7 cellular contexts compared by ENCODE assay signal in the genomic region with DNA sequence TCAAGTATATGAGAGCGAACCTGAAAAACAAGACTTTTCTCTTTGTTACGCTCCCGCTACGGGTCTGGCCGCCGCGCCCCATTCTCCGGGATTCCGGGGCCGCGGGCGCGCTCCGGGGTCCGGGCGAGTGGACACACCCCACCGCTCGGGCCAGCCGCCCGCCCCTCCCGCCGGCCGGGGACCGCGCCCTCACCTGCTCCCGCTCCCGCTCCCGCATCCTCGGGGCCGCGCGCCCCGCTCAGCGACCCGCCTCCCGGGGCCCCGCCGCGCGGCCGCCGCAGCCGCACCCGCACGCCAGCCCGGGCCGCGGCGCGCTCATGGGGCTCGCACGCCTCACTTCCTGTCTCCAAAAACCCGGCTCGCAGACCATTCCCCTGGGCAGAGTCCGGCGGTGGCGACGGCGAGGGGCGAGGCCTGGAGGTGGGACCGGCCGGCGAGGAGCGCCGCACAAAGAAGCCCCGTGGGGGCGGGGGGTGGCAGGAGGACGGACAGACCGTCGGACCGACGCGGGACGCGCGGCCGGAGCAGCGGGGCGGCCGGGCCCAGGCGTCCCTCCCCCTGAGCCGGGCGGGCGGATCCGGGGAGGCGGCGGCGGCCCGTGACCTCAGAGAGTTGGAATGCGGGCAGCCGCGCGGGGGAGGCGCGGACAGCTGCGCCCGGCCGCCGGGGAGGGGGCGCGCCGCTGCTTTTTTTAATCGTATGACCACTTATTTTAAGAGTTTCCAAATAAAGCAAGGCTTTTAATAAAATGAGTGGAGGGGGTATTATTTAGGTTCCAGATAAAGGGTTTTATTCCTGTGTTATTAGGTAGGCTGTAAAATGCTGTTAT. TPM values are rescaled to one million over a fixed set of nuclear protein-coding genes. Genes with fewer than 3 reads are reported as not detected.
DNase-seq lines count a peak whose midpoint lies in the region; TF ChIP-seq lines count a peak whose summit lies in the region.

Gene PTPN21 (minus strand): TSS at position 550 of the 829 bp plus-strand sequence. CDS start 4,590 bp downstream, outside the sequence.

- H2BK120ac ChIP-seq in H9 (ENCODE audit: low read depth, low read length, poor library complexity, severe bottlenecking): peak within 1 kb of the TSS; percentile 86

- H3K14ac ChIP-seq in H9 (ENCODE audit: insufficient read depth, low read length): peak within 1 kb of the TSS; percentile 98

- no peaks in the 10 kb centered on the region for H3K36me3 ChIP-seq in ES-I3 (ENCODE audit: insufficient read depth, low read length)
- no peaks in the 10 kb centered on the region for H3K36me3 ChIP-seq in skeletal muscle tissue (ENCODE audit: control insufficient read depth in 3 of 3, insufficient read depth in 3 of 3, low read length in 3 of 3)

- H3K79me2 ChIP-seq in H9 (ENCODE audit: insufficient read depth, low read length): no peaks in the 10 kb centered on the region

- peaks cover 25 to 26% of the 10 kb centered on the region in 2 experiments for H3K4me1 Mint-ChIP-seq in H9

- H3K4me1 ChIP-seq in ES-I3 (ENCODE audit: insufficient read depth, low read length) (peaks cover 10% of the 10 kb centered on the region), H9 (ENCODE audit: insufficient read depth, low read length) (no peaks in the 10 kb centered on the region), skeletal muscle tissue (ENCODE audit: control insufficient read depth in 3 of 3, insufficient read depth in 3 of 3, low read length in 3 of 3) (peaks cover 16 to 40% (median 33%) of the 10 kb centered on the region in 3 donors)

- peak within 1 kb of the TSS; percentile 71 to 90 (median 76) for H3K4me3 ChIP-seq in skeletal muscle tissue (ENCODE audit: low read length in 3 of 3)

- H3K27ac ChIP-seq in H9 (ENCODE audit: insufficient read length, low read depth, low read length): no peak within 1 kb of the TSS
- H3K27ac ChIP-seq in cingulate gyrus (ENCODE audit: low read depth, low read length): peak within 1 kb of the TSS; percentile 54
- H3K27ac ChIP-seq in skeletal muscle tissue (ENCODE audit: low read depth, low read length): peak within 1 kb of the TSS; percentile 79

- H2BK15ac ChIP-seq in H9 (ENCODE audit: low read depth, low read length): no peak within 1 kb of the TSS; the same call in 1 of the 2 replicates

- DNase-seq in H9: peak; percentile 77
- peak; percentile 53 for DNase-seq in RPMI8226
- DNase-seq in islet precursor cell: peak; percentile 88
- DNase-seq in NK-92 (lab: John Stamatoyannopoulos, UW; ENCODE audit: unreplicated experiment): no peak

- H3K9ac ChIP-seq in ES-I3 (ENCODE audit: low read depth, low read length) (peak within 1 kb of the TSS; percentile 67), H9 (ENCODE audit: extremely low read depth, insufficient read length, low read length) (peak within 1 kb of the TSS; percentile 86), skeletal muscle tissue (ENCODE audit: low read depth in 1 of 3, low read length in 3 of 3) (peak within 1 kb of the TSS; percentile 85 to 93 (median 86))

- no peaks in the 10 kb centered on the region for H3K79me1 ChIP-seq in H9 (ENCODE audit: insufficient read depth, low read depth, low read length, poor library complexity, severe bottlenecking)

- H3K9me3 ChIP-seq in ES-I3 (ENCODE audit: control insufficient read depth, insufficient read depth, low read length): no peaks in the 10 kb centered on the region
- H3K9me3 ChIP-seq in H9 (ENCODE audit: control insufficient read depth, low read depth, low read length): no peaks in the 10 kb centered on the region
- H3K9me3 ChIP-seq in skeletal muscle tissue (ENCODE audit: control insufficient read depth in 3 of 3, low read length in 3 of 3): no peaks in the 10 kb centered on the region

- peak within 1 kb of the TSS; percentile 89 to 92 for H3K4me3 Mint-ChIP-seq in H9

- peaks cover 13% of the 10 kb centered on the region for H3K23me2 ChIP-seq in H9 (ENCODE audit: insufficient read length, low read depth, low read length, poor library complexity, severe bottlenecking)

- H3K36me3 Mint-ChIP-seq in H9 (ENCODE audit: insufficient read depth in 1 of 3, low read depth in 3 of 3): peaks cover 0 to 6% (median 4%) of the 10 kb centered on the region in 3 experiments; a peak in 3 of 7 replicates

- H4K20me1 ChIP-seq in H9 (ENCODE audit: control insufficient read depth, insufficient read depth, insufficient read length): no peaks in the 10 kb centered on the region

- WGBS in H9 (ENCODE audit: extremely low coverage, insufficient read length, low lambda C conversion rate): no CpG with 5 or more reads among the region's 103 CpGs

- peak within 1 kb of the TSS; percentile 96 for H3K18ac ChIP-seq in H9 (ENCODE audit: insufficient read length, low read depth, low read length)

- H3K27me3 ChIP-seq in H9 (ENCODE audit: insufficient read depth, low read length) (no peaks in the 10 kb centered on the region), skeletal muscle tissue (ENCODE audit: control insufficient read depth in 3 of 3, insufficient read depth in 3 of 3, low read length in 3 of 3) (no peaks in the 10 kb centered on the region)

- no peak within 1 kb of the TSS for H2BK20ac ChIP-seq in H9 (ENCODE audit: low read depth, low read length, poor library complexity, severe bottlenecking)

- no peak within 1 kb of the TSS for H3K56ac ChIP-seq in H9 (ENCODE audit: insufficient read length, low read depth, low read length)

- H3T11ph ChIP-seq in H9 (ENCODE audit: low read length): no peak within 1 kb of the TSS

- H2BK12ac ChIP-seq in H9 (ENCODE audit: insufficient read length, low read depth, low read length): no peak within 1 kb of the TSS

- H2BK5ac ChIP-seq in H9 (ENCODE audit: insufficient read length, low read length): no peak within 1 kb of the TSS

- H3K27me3 Mint-ChIP-seq in H9 (ENCODE audit: low read depth): peaks cover 2% of the 10 kb centered on the region; the same call in 1 of the 2 replicates

- TF ChIP-seq CTCF in H9 (conservative IDR thresholded peaks at IDR 0.05): no peak

- no peak within 1 kb of the TSS for H4K8ac ChIP-seq in H9 (replicated peaks; ENCODE audit: insufficient read length, low read depth, low read length)

- H2AFZ ChIP-seq in H9 (ENCODE audit: low read length): peak within 1 kb of the TSS; percentile 41

- H4K5ac ChIP-seq in H9 (ENCODE audit: insufficient read length, low read depth, low read length): no peak within 1 kb of the TSS

- no peaks in the 10 kb centered on the region; a peak in 1 of 5 replicates for H3K9me3 Mint-ChIP-seq in H9

- H3K27ac Mint-ChIP-seq in H9: peak within 1 kb of the TSS; percentile 66 to 96 (median 90); a peak in 6 of 7 replicates

- H2AK5ac ChIP-seq in H9 (ENCODE audit: insufficient read length, low read length): no peak within 1 kb of the TSS

- H3K23ac ChIP-seq in H9 (ENCODE audit: insufficient read length, low read depth, low read length): no peak within 1 kb of the TSS

- peak within 1 kb of the TSS; percentile 75 for H3K4me2 ChIP-seq in H9 (ENCODE audit: insufficient read depth, insufficient read length, low read length)

- no peak within 1 kb of the TSS for H4K91ac ChIP-seq in H9 (ENCODE audit: insufficient read length, low read depth, low read length)

- no peak within 1 kb of the TSS; the same call in 1 of the 2 replicates for H3K4ac ChIP-seq in H9 (ENCODE audit: low read depth, low read length)

RNA-seq across cellular contexts. Expression of gene PTPN21, which starts in this region (rescaled TPM):
- total RNA-seq in H9 (2021) (12.9 and 14.3 TPM in 2 replicates), skeletal muscle tissue (16.2 TPM)
